Comparison of ENCODE assay signal across 8 cellular contexts in genomic region chr14:101854366-101854765, GRCh38.
DNase-seq lines count a peak whose midpoint lies in the region; ATAC-seq and TF ChIP-seq lines count a peak whose summit lies in the region.

No MANE protein-coding gene starts in this region.

- TF ChIP-seq CTCF in brain (conservative IDR thresholded peaks at IDR 0.05) = no peak
- TF ChIP-seq CTCF in natural killer cell (IDR thresholded peaks at IDR 0.05) = no peak

- H3K27me3 Mint-ChIP-seq in brain (no peaks in the 10 kb centered on the region), natural killer cell (ENCODE audit: low read depth in 2 of 2) (no peaks in the 10 kb centered on the region)

- H3K4me3 Mint-ChIP-seq in brain = no peak overlapping the region
- H3K4me3 Mint-ChIP-seq in natural killer cell = peak overlapping the region; percentile 72

- H3K9me3 Mint-ChIP-seq in brain = no peaks in the 10 kb centered on the region
- no peaks in the 10 kb centered on the region for H3K9me3 Mint-ChIP-seq in natural killer cell

- DNase-seq in SIG-M5 treated with dmso at 0.1 percent for 504 hours (lab: John Stamatoyannopoulos, UW; ENCODE audit: unreplicated experiment) = peak; percentile 29
- DNase-seq in SIG-M5 (lab: John Stamatoyannopoulos, UW) = no peak
- peak; percentile 33 for DNase-seq in NCI-H226
- DNase-seq in natural killer cell = no peak

- H3K4me1 Mint-ChIP-seq in brain = peaks cover 47% of the 10 kb centered on the region
- peaks cover 82 to 93% of the 10 kb centered on the region in 2 donors for H3K4me1 Mint-ChIP-seq in natural killer cell

- peak overlapping the region in 3 of 5 experiments; percentile 25 to 59 (median 47) for H3K27ac Mint-ChIP-seq in brain
- peak overlapping the region; percentile 86 to 94 for H3K27ac Mint-ChIP-seq in natural killer cell

- ATAC-seq in natural killer cell = peak; percentile 48 to 65 (median 64)
- ATAC-seq in GM21526 (IDR thresholded peaks at IDR 0.05; ENCODE audit: low FRiP score, unreplicated experiment) = no peak
- ATAC-seq in HG02840 (IDR thresholded peaks at IDR 0.05; ENCODE audit: low FRiP score, unreplicated experiment) = no peak
- no peak for ATAC-seq in GM21423 (IDR thresholded peaks at IDR 0.05; ENCODE audit: unreplicated experiment)

- H3K36me3 Mint-ChIP-seq in brain (peaks cover 33% of the 10 kb centered on the region), natural killer cell (peaks cover 6% of the 10 kb centered on the region)

- intact Hi-C loops in natural killer cell (cut with micrococcal nuclease) = no loop called here

Comparison
In these comparisons a context has a peak if more than half of its experiments do, and no peak if none do; other contexts are left out.
1. DNase-seq: peak in SIG-M5 treated with dmso at 0.1 percent for 504 hours (single experiment) and NCI-H226 (single experiment); none in SIG-M5 (single experiment) and natural killer cell (single experiment).
2. ATAC-seq: peak in natural killer cell (3 of 3); none in GM21526 (single experiment), HG02840 (single experiment) and GM21423 (single experiment).